In genomic region chr5:115843444-115844130, GRCh38 we compare ENCODE assay signal across 11 cellular contexts. TPM values are rescaled to one million over a fixed set of nuclear protein-coding genes. Genes with fewer than 3 reads are reported as not detected.
DNase-seq lines count a peak whose midpoint lies in the region; ATAC-seq, FAIRE-seq and TF ChIP-seq lines count a peak whose summit lies in the region.
"Had no signal": no experiment of that assay in that cellular context is flagged by ENCODE, and none has a peak within 500 bp of the region (broad histone marks: within the 10 kb centered on the region; RNA-seq: fewer than 3 reads in every experiment).

No MANE protein-coding gene starts in this region.

- peak overlapping the region; percentile 88 for H3K4me2 ChIP-seq in astrocyte (ENCODE audit: low read length)

- CTCF ChIA-PET in HEK293 (lab: Yijun Ruan, JAX) = interaction anchor here (1.0 to 1.6 kb wide), 2 partner anchors 31 to 209 kb away, joined by 7 to 9 read pairs; no protein-coding TSS in a partner anchor

- H3K36me3 Mint-ChIP-seq in astrocyte (ENCODE audit: low read depth, unreplicated experiment) = no peaks in the 10 kb centered on the region

- H3K4me3 Mint-ChIP-seq in astrocyte (ENCODE audit: unreplicated experiment) = peak overlapping the region; percentile 94

- H3K4me3 ChIP-seq in AG09309 (ENCODE audit: control insufficient read depth, low read depth, low read length) (peak overlapping the region; percentile 83; the same call in 1 of the 2 replicates), HEK293 (ENCODE audit: low read depth, low read length) (peak overlapping the region; percentile 64), astrocyte (ENCODE audit: insufficient read depth, low read depth, low read length) (peak overlapping the region; percentile 92), muscle layer of colon (ENCODE audit: low read depth in 1 of 2, low read length in 2 of 2) (peak overlapping the region in 1 of 2 donors; percentile 94)

- DNase-seq in AG09309 (ENCODE audit: low read depth) (no peak), astrocyte (ENCODE audit: low read depth) (no peak), NOMO-1 treated with DMSO at 0.1 percent for 48 hours (lab: John Stamatoyannopoulos, UW; ENCODE audit: unreplicated experiment) (no peak), NCI-H526 treated with DMSO at 0.1 percent for 48 hours (lab: John Stamatoyannopoulos, UW) (no peak), LoVo (ENCODE audit: low spot score) (no peak), left colon (no peak)
- DNase-seq: effector CD4-positive, alpha-beta T cell; NCI-H1105 had no signal

- no peak overlapping the region for H3K27ac Mint-ChIP-seq in astrocyte (ENCODE audit: unreplicated experiment)

- no peak for ATAC-seq in left colon

- no peaks in the 10 kb centered on the region for H3K9me3 ChIP-seq in HEK293 (ENCODE audit: control insufficient read depth, insufficient read depth, low read depth, low read length)
- no peaks in the 10 kb centered on the region for H3K9me3 ChIP-seq in astrocyte (ENCODE audit: insufficient read depth, low read depth, low read length)
- no peaks in the 10 kb centered on the region for H3K9me3 ChIP-seq in muscle layer of colon (ENCODE audit: low read length)

- H3K27me3 Mint-ChIP-seq in astrocyte (ENCODE audit: low read depth, unreplicated experiment) = no peaks in the 10 kb centered on the region

- H3K9ac ChIP-seq in astrocyte (ENCODE audit: low read length) (peak overlapping the region; percentile 91), muscle layer of colon (ENCODE audit: low read length) (peak overlapping the region; percentile 15)

- H3K4me1 Mint-ChIP-seq in astrocyte (ENCODE audit: low read depth, unreplicated experiment) = peaks cover 19% of the 10 kb centered on the region

- FAIRE-seq in astrocyte (lab: Jason Lieb, UNC) = no peak

- no peak for TF ChIP-seq CTCF in AG09309 (IDR thresholded peaks at IDR 0.05; ENCODE audit: control insufficient read depth, insufficient read depth, low read depth, low read length, missing control alignments)
- no peak for TF ChIP-seq CTCF in HEK293 (tag by site-specific recombination; IDR thresholded peaks at IDR 0.05)
- no peak for TF ChIP-seq CTCF in astrocyte (IDR thresholded peaks at IDR 0.05; ENCODE audit: insufficient read depth, low read depth, low read length)

- H3K79me2 ChIP-seq in astrocyte (ENCODE audit: insufficient read depth, low read length) = peaks cover 95% of the 10 kb centered on the region

- H3K36me3 ChIP-seq in HEK293 (ENCODE audit: control insufficient read depth in 2 of 2, insufficient read depth in 1 of 2, low read length in 2 of 2) = no peaks in the 10 kb centered on the region
- no peaks in the 10 kb centered on the region for H3K36me3 ChIP-seq in astrocyte (ENCODE audit: insufficient read depth, low read length)
- H3K36me3 ChIP-seq in muscle layer of colon (ENCODE audit: insufficient read depth, low read length) = no peaks in the 10 kb centered on the region

- peaks cover 55% of the 10 kb centered on the region for H4K20me1 ChIP-seq in astrocyte (ENCODE audit: insufficient read depth, low read length)

- no peaks in the 10 kb centered on the region for H3K27me3 ChIP-seq in astrocyte (ENCODE audit: insufficient read depth, low read length)
- H3K27me3 ChIP-seq in muscle layer of colon (ENCODE audit: control insufficient read depth in 1 of 2, insufficient read depth in 2 of 2, low read length in 2 of 2) = no peaks in the 10 kb centered on the region

- no peak overlapping the region for H3K27ac ChIP-seq in HEK293 (ENCODE audit: extremely low read depth, low read depth, low read length)
- H3K27ac ChIP-seq in astrocyte (ENCODE audit: low read depth, low read length) = no peak overlapping the region
- H3K27ac ChIP-seq in muscle layer of colon (ENCODE audit: low read depth, low read length) = peak overlapping the region; percentile 36

- H2AFZ ChIP-seq in astrocyte (ENCODE audit: low read depth, low read length) = no peak overlapping the region

- POLR2A ChIA-PET in HEK293 (lab: Yijun Ruan, JAX) = interaction anchor here (1.3 kb wide), 1 partner anchor 29 kb away, joined by 3 read pairs; no protein-coding TSS in a partner anchor

- intact Hi-C loops in left colon (cut with DNase I, micrococcal nuclease) = no loop called here

- H3K4me1 ChIP-seq in HEK293 (ENCODE audit: control insufficient read depth, insufficient read depth, low read length) (peaks cover 23% of the 10 kb centered on the region; the same call in 1 of the 2 replicates), astrocyte (ENCODE audit: insufficient read depth, low read length) (no peaks in the 10 kb centered on the region), muscle layer of colon (ENCODE audit: insufficient read depth, low read length) (peaks cover 42% of the 10 kb centered on the region)

- H3K9me3 Mint-ChIP-seq in astrocyte (ENCODE audit: unreplicated experiment) = no peaks in the 10 kb centered on the region

TF ChIP-seq in HEK293, 187 proteins besides CTCF, POLR2A, EP300 and RAD21 (continues in another document):
- TF ChIP-seq SETDB1 (IDR thresholded peaks at IDR 0.05; ENCODE audit: insufficient read length, low read length) (no peak), ZNF335 (tag by site-specific recombination; conservative IDR thresholded peaks at IDR 0.05) (no peak), ZNF26 (tag by site-specific recombination; IDR thresholded peaks at IDR 0.05) (no peak), GLIS1 (tag by site-specific recombination; IDR thresholded peaks at IDR 0.05) (no peak), ZNF704 (tag by site-specific recombination; IDR thresholded peaks at IDR 0.05) (no peak), HIC1 (tag by site-specific recombination; IDR thresholded peaks at IDR 0.05) (peak; percentile 44; the same call in 1 of the 2 replicates), OSR2 (tag by site-specific recombination; IDR thresholded peaks at IDR 0.05) (peak; percentile 78), ZNF837 (tag by site-specific recombination; IDR thresholded peaks at IDR 0.05) (no peak), ZNF239 (tag by site-specific recombination; IDR thresholded peaks at IDR 0.05) (no peak), ZNF521 (tag by site-specific recombination; IDR thresholded peaks at IDR 0.05) (no peak), ZNF558 (tag by site-specific recombination; IDR thresholded peaks at IDR 0.05) (no peak)
- TF ChIP-seq, protein P1, sequence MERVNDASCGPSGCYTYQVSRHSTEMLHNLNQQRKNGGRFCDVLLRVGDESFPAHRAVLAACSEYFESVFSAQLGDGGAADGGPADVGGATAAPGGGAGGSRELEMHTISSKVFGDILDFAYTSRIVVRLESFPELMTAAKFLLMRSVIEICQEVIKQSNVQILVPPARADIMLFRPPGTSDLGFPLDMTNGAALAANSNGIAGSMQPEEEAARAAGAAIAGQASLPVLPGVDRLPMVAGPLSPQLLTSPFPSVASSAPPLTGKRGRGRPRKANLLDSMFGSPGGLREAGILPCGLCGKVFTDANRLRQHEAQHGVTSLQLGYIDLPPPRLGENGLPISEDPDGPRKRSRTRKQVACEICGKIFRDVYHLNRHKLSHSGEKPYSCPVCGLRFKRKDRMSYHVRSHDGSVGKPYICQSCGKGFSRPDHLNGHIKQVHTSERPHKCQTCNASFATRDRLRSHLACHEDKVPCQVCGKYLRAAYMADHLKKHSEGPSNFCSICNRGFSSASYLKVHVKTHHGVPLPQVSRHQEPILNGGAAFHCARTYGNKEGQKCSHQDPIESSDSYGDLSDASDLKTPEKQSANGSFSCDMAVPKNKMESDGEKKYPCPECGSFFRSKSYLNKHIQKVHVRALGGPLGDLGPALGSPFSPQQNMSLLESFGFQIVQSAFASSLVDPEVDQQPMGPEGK (tag by site-specific recombination; IDR thresholded peaks at IDR 0.05) = no peak

RNA-seq across cellular contexts. Expression of gene AP3S1, which starts 1.9 kb away (rescaled TPM):
- total RNA-seq in astrocyte (108 and 110 TPM in 2 replicates), left colon (10 to 100 TPM; 73.4 to 90.4 TPM)

RNA-seq across cellular contexts. Expression of gene ATG12, which starts 2.2 kb away (rescaled TPM):
- 58.3 and 66.3 TPM in 2 replicates for total RNA-seq in astrocyte
- total RNA-seq in left colon = 10 to 100 TPM; 31.2 to 32.8 TPM

RNA-seq across cellular contexts. Expression of gene CDO1, which starts 27.1 kb away (rescaled TPM):
- 3.9 and 6.1 TPM in 2 replicates for total RNA-seq in astrocyte
- total RNA-seq in left colon = under 1 TPM; 0.55 to 0.95 TPM
- total RNA-seq: G401 had no signal
